9 cellular contexts compared by ENCODE assay signal in the genomic region with DNA sequence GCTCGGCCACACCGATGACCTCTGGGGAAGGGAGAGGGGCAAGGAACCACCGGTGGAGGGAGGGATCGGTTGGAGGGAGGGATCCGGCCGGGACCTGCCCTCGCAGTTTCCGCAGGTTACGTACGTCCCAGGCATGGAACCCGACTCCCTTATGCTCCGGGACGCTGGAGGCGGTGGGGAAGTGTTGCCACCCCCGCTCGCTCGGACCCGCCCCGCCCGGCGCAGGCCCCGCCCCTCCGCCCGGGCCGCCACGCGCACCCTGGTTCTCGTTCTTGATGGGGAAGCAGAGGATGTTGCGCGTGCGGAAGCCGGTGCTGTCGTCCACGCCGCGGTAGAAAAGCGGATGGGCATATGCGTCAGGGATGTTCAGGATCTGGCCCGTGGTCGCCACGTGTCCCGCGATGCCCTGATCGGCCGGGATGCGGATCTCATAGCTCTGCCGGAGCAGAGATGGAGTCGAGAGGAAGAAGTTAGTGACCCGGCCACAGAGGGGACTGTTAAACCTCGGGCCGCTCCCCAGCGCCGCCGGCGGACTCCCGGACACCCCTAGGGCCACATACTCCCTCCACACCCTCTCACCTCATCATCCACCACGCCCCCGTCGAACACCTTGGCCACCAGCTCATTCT.
A peak's percentile ranks its signal among the peaks of the same experiment; 100 is the strongest.
DNase-seq lines count a peak whose midpoint lies in the region; ATAC-seq and TF ChIP-seq lines count a peak whose summit lies in the region.
"Had no signal": no experiment of that assay in that cellular context is flagged by ENCODE, and none has a peak within 500 bp of the region (broad histone marks: within the 10 kb centered on the region; RNA-seq: fewer than 3 reads in every experiment).

No MANE protein-coding gene starts in this region.

- H4K91ac ChIP-seq in trophoblast cell (ENCODE audit: low read depth, low read length) = no peak overlapping the region

- no peak overlapping the region for H4K8ac ChIP-seq in trophoblast cell (ENCODE audit: low read depth, low read length)

- DNase-seq in BJ (ENCODE audit: low read depth) (no peak), fibroblast of villous mesenchyme (ENCODE audit: low read depth) (peak; percentile 41), trophoblast cell (peak in 1 of 2 donors; percentile 52), NCI-H1436 (lab: John Stamatoyannopoulos, UW) (no peak), NCI-H82 treated with DMSO at 0.1 percent for 48 hours (lab: John Stamatoyannopoulos, UW; ENCODE audit: unreplicated experiment) (no peak), SK-N-DZ (ENCODE audit: low spot score) (no peak), NCI-H187 (lab: John Stamatoyannopoulos, UW) (no peak)
- peak; percentile 66 for DNase-seq in activated CD8-positive, alpha-beta T cell treated with anti-CD3 and anti-CD28 coated beads, Interleukin-2, amount 10 ng/mL, durations not matched to agents 7 days and 5 days

- no peak overlapping the region for H2AFZ ChIP-seq in trophoblast cell (ENCODE audit: insufficient read depth, low read length, poor library complexity)

- no peak overlapping the region for H4K12ac ChIP-seq in trophoblast cell (ENCODE audit: low read depth, low read length)

- peak overlapping the region; percentile 56 for H3K4me3 Mint-ChIP-seq in activated CD8-positive, alpha-beta T cell treated with anti-CD3 and anti-CD28 coated beads, Interleukin-2, amount 10 ng/mL, durations not matched to agents 7 days and 5 days

- no CpG with 5 or more reads among the region's 59 CpGs for WGBS in trophoblast cell (ENCODE audit: extremely low coverage, insufficient coverage, insufficient read length)

- no peak overlapping the region for H2AK5ac ChIP-seq in trophoblast cell (ENCODE audit: low read length)

- no peaks in the 10 kb centered on the region for H3K9me3 Mint-ChIP-seq in activated CD8-positive, alpha-beta T cell treated with anti-CD3 and anti-CD28 coated beads, Interleukin-2, amount 10 ng/mL, durations not matched to agents 7 days and 5 days (ENCODE audit: insufficient read depth)

- H3K4ac ChIP-seq in trophoblast cell (ENCODE audit: low read depth, low read length) = no peak overlapping the region

- ATAC-seq in activated CD8-positive, alpha-beta T cell treated with anti-CD3 and anti-CD28 coated beads, Interleukin-2, amount 10 ng/mL, durations not matched to agents 7 days and 5 days = peak; percentile 43

- no peak overlapping the region for H3K23ac ChIP-seq in trophoblast cell (ENCODE audit: low read length)

- H3K36me3 Mint-ChIP-seq in activated CD8-positive, alpha-beta T cell treated with anti-CD3 and anti-CD28 coated beads, Interleukin-2, amount 10 ng/mL, durations not matched to agents 7 days and 5 days (ENCODE audit: low read depth) = no peaks in the 10 kb centered on the region

- no peaks in the 10 kb centered on the region for H3K79me2 ChIP-seq in trophoblast cell (ENCODE audit: control insufficient read depth, insufficient read depth, low read length, poor library complexity)

- H3K27ac ChIP-seq in trophoblast cell (ENCODE audit: low read depth, low read length) = no peak overlapping the region
- H3K27ac ChIP-seq: skin epidermis had no signal

- H2BK5ac ChIP-seq in trophoblast cell (ENCODE audit: low read depth, low read length, poor library complexity) = no peak overlapping the region

- H3K4me3 ChIP-seq in BJ (ENCODE audit: low read depth, low read length) (peak overlapping the region; percentile 7; the same call in 1 of the 2 replicates), fibroblast of villous mesenchyme (ENCODE audit: low read depth, low read length) (peak overlapping the region; percentile 37), trophoblast cell (ENCODE audit: low read depth, low read length) (no peak overlapping the region)

- CTCF ChIA-PET in BJ (lab: Yijun Ruan, JAX) = interaction anchor here (1.9 to 5.8 kb wide), 3 partner anchors 9 to 99 kb away, joined by 5 to 57 read pairs (median 54); no protein-coding TSS in a partner anchor
- CTCF ChIA-PET in activated CD8-positive, alpha-beta T cell treated with anti-CD3 and anti-CD28 coated beads, Interleukin-2, amount 10 ng/mL, durations not matched to agents 7 days and 5 days (lab: Charles Lee) = interaction anchor here (9.1 to 10.6 kb wide), 2 partner anchors 23 to 99 kb away, joined by 104 to 132 read pairs; no protein-coding TSS in a partner anchor

- peaks cover 42% of the 10 kb centered on the region for H3K27me3 Mint-ChIP-seq in activated CD8-positive, alpha-beta T cell treated with anti-CD3 and anti-CD28 coated beads, Interleukin-2, amount 10 ng/mL, durations not matched to agents 7 days and 5 days (ENCODE audit: low read depth)

- H3K4me1 ChIP-seq in trophoblast cell (ENCODE audit: control insufficient read depth in 1 of 2, insufficient read depth in 2 of 2, low read length in 2 of 2) = no peaks in the 10 kb centered on the region

- H3K9me3 ChIP-seq in trophoblast cell (ENCODE audit: insufficient read depth, low read depth, low read length) = peaks cover 4% of the 10 kb centered on the region

- H3K36me3 ChIP-seq in BJ (ENCODE audit: control insufficient read depth, insufficient read depth, low read length) (no peaks in the 10 kb centered on the region), trophoblast cell (ENCODE audit: control insufficient read depth in 1 of 2, insufficient read depth in 2 of 2, low read length in 2 of 2) (no peaks in the 10 kb centered on the region)

- H3K27ac Mint-ChIP-seq in activated CD8-positive, alpha-beta T cell treated with anti-CD3 and anti-CD28 coated beads, Interleukin-2, amount 10 ng/mL, durations not matched to agents 7 days and 5 days = peak overlapping the region; percentile 32

- no peaks in the 10 kb centered on the region for H3K79me1 ChIP-seq in trophoblast cell (ENCODE audit: low read length)

- POLR2A ChIA-PET in BJ (lab: Charles Lee) = no interaction called here
- POLR2A ChIA-PET in activated CD8-positive, alpha-beta T cell treated with anti-CD3 and anti-CD28 coated beads, Interleukin-2, amount 10 ng/mL, durations not matched to agents 7 days and 5 days (lab: Charles Lee) = no interaction called here

- no peak overlapping the region for H3K18ac ChIP-seq in trophoblast cell (ENCODE audit: low read length)

- H2BK12ac ChIP-seq in trophoblast cell (ENCODE audit: low read length) = no peak overlapping the region

- H3K4me1 Mint-ChIP-seq in activated CD8-positive, alpha-beta T cell treated with anti-CD3 and anti-CD28 coated beads, Interleukin-2, amount 10 ng/mL, durations not matched to agents 7 days and 5 days (ENCODE audit: low read depth) = peaks cover 21% of the 10 kb centered on the region

- H3K9ac ChIP-seq in trophoblast cell (ENCODE audit: low read length) = no peak overlapping the region

- peak overlapping the region; percentile 4 for H3K4me2 ChIP-seq in trophoblast cell (ENCODE audit: low read length)

- H2BK120ac ChIP-seq in trophoblast cell (ENCODE audit: insufficient read depth, low read length, poor library complexity) = no peak overlapping the region

- no peak overlapping the region for H3K14ac ChIP-seq in trophoblast cell (ENCODE audit: low read length)

- TF ChIP-seq CTCF in BJ (IDR thresholded peaks at IDR 0.05; ENCODE audit: insufficient read depth, low read depth, low read length) (no peak), fibroblast of villous mesenchyme (IDR thresholded peaks at IDR 0.05; ENCODE audit: insufficient read depth, low read depth, low read length) (no peak)

- peaks cover 34% of the 10 kb centered on the region for H3K27me3 ChIP-seq in BJ (ENCODE audit: control insufficient read depth, insufficient read depth, low read length)
- peaks cover 31% of the 10 kb centered on the region for H3K27me3 ChIP-seq in trophoblast cell (ENCODE audit: insufficient read depth, low read length)

Comparison
In these comparisons a context has a peak if more than half of its experiments do, and no peak if none do; other contexts are left out.
1. DNase-seq: peak in activated CD8-positive, alpha-beta T cell treated with anti-CD3 and anti-CD28 coated beads, Interleukin-2, amount 10 ng/mL, durations not matched to agents 7 days and 5 days (single experiment) and fibroblast of villous mesenchyme (single experiment); none in BJ (single experiment), NCI-H1436 (single experiment), NCI-H82 treated with DMSO at 0.1 percent for 48 hours (single experiment), SK-N-DZ (single experiment) and NCI-H187 (0 of 2).